8 cellular contexts compared by ENCODE assay signal in the genomic region with DNA sequence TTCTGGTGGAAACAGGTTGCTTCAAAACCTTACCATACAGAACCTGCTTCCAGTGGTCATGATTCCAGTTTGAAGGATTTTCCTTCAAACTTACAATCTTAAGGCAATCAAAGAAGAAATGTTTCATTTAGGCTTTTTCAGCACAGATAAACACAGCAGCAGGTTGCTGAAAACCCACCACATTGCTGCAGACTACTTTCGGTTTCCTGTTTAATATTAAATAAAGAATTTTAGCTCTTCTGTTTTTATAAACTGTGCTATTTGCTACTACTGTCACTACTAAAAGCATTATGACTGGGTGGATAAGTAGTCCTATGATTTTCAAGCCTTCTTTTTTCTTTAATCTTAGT. TPM values are rescaled to one million over a fixed set of nuclear protein-coding genes. Genes with fewer than 3 reads are reported as not detected.
DNase-seq lines count a peak whose midpoint lies in the region; ATAC-seq and TF ChIP-seq lines count a peak whose summit lies in the region.

No MANE protein-coding gene starts in this region.

- H3K9me3 ChIP-seq in Karpas-422 (ENCODE audit: low read length), result no peaks in the 10 kb centered on the region
- H3K9me3 ChIP-seq in esophagus squamous epithelium, result no peaks in the 10 kb centered on the region
- no peaks in the 10 kb centered on the region for H3K9me3 ChIP-seq in suprapubic skin

- no peak for TF ChIP-seq EP300 in suprapubic skin (IDR thresholded peaks at IDR 0.05)

- peaks cover 25% of the 10 kb centered on the region for H3K4me1 ChIP-seq in Karpas-422 (ENCODE audit: low read length)
- peaks cover 29 to 61% (median 37%) of the 10 kb centered on the region in 3 donors for H3K4me1 ChIP-seq in esophagus squamous epithelium
- H3K4me1 ChIP-seq in suprapubic skin, result peaks cover 51% of the 10 kb centered on the region

- no peak for TF ChIP-seq CTCF in esophagus squamous epithelium (IDR thresholded peaks at IDR 0.05)
- TF ChIP-seq CTCF in suprapubic skin (IDR thresholded peaks at IDR 0.05), result no peak

- H3K36me3 ChIP-seq in Karpas-422 (ENCODE audit: insufficient read depth, low read length), result no peaks in the 10 kb centered on the region
- H3K36me3 ChIP-seq in esophagus squamous epithelium, result no peaks in the 10 kb centered on the region
- no peaks in the 10 kb centered on the region for H3K36me3 ChIP-seq in suprapubic skin

- ATAC-seq in activated CD8-positive, alpha-beta memory T cell treated with anti-CD3 and anti-CD28 coated beads, Interleukin-2, amount 10 ng/mL, durations not matched to agents 7 days and 5 days, result peak; percentile 25

- peak overlapping the region; percentile 78 for H3K27ac ChIP-seq in Karpas-422 (ENCODE audit: low read length)
- peak overlapping the region; percentile 79 to 85 (median 84) for H3K27ac ChIP-seq in esophagus squamous epithelium
- peak overlapping the region; percentile 76 for H3K27ac ChIP-seq in suprapubic skin

- H4K20me1 ChIP-seq in Karpas-422 (ENCODE audit: insufficient read depth, low read depth, low read length), result no peaks in the 10 kb centered on the region

- H3K4me3 ChIP-seq in Karpas-422 (ENCODE audit: low read length), result peak overlapping the region; percentile 57
- peak overlapping the region; percentile 9 to 48 (median 31) for H3K4me3 ChIP-seq in esophagus squamous epithelium
- H3K4me3 ChIP-seq in suprapubic skin, result peak overlapping the region; percentile 31

- H3K27ac Mint-ChIP-seq in activated CD8-positive, alpha-beta memory T cell treated with anti-CD3 and anti-CD28 coated beads, Interleukin-2, amount 10 ng/mL, durations not matched to agents 7 days and 5 days, result peak overlapping the region; percentile 99

- H3K27me3 Mint-ChIP-seq in activated CD8-positive, alpha-beta memory T cell treated with anti-CD3 and anti-CD28 coated beads, Interleukin-2, amount 10 ng/mL, durations not matched to agents 7 days and 5 days, result no peaks in the 10 kb centered on the region

- no peaks in the 10 kb centered on the region for H3K9me3 Mint-ChIP-seq in activated CD8-positive, alpha-beta memory T cell treated with anti-CD3 and anti-CD28 coated beads, Interleukin-2, amount 10 ng/mL, durations not matched to agents 7 days and 5 days (ENCODE audit: low read depth)

- peaks cover 63% of the 10 kb centered on the region for H3K4me1 Mint-ChIP-seq in activated CD8-positive, alpha-beta memory T cell treated with anti-CD3 and anti-CD28 coated beads, Interleukin-2, amount 10 ng/mL, durations not matched to agents 7 days and 5 days

- H3K4me2 ChIP-seq in Karpas-422 (ENCODE audit: low read depth, low read length, poor library complexity, severe bottlenecking), result peak overlapping the region; percentile 77

- intact Hi-C loops in esophagus squamous epithelium (cut with DNase I), result loop anchor here (10.0 kb wide), 1 partner anchor 195 kb away; no protein-coding TSS in a partner anchor

- no peak for DNase-seq in activated CD8-positive, alpha-beta memory T cell treated with anti-CD3 and anti-CD28 coated beads, Interleukin-2, amount 10 ng/mL, durations not matched to agents 7 days and 5 days
- DNase-seq in activated CD8-positive, alpha-beta memory T cell treated with anti-CD3 and anti-CD28 coated beads, Interleukin-2, amount 50 U/mL, for 4 hours, result no peak
- DNase-seq in Karpas-422 (no peak), esophagus squamous epithelium (lab: John Stamatoyannopoulos, UW) (no peak), suprapubic skin (ENCODE audit: low spot score in 2 of 2) (no peak), cerebellar cortex (ENCODE audit: low spot score) (no peak), ACHN (no peak), NCI-H1436 treated with DMSO at 0.1 percent for 48 hours (lab: John Stamatoyannopoulos, UW) (no peak)

- 0 to 5% methylated on average over 1 of the region's 1 CpG for WGBS in esophagus squamous epithelium, 2 donors
- 31% methylated on average over 1 of the region's 1 CpG for whole genome bisulfite sequencing in suprapubic skin

- H3K9ac ChIP-seq in Karpas-422 (ENCODE audit: low read length), result peak overlapping the region; percentile 46

- in situ Hi-C loops in ACHN (cut with HindIII; ENCODE audit: low pct_ligation_motif_present, low pct_unique_long_range_greater_than_20kb, low sequenced_read_pairs), result no loop called here

- no peak for TF ChIP-seq POLR2A in esophagus squamous epithelium (IDR thresholded peaks at IDR 0.05)
- TF ChIP-seq POLR2A in suprapubic skin (IDR thresholded peaks at IDR 0.05), result no peak

- CTCF ChIA-PET in activated CD8-positive, alpha-beta memory T cell treated with anti-CD3 and anti-CD28 coated beads, Interleukin-2, amount 10 ng/mL, durations not matched to agents 7 days and 5 days (lab: Charles Lee), result interaction anchor here (0.8 to 2.9 kb wide), 9 partner anchors 11 to 189 kb away, joined by 3 to 17 read pairs (median 3); no protein-coding TSS in a partner anchor

- no peaks in the 10 kb centered on the region for H3K79me2 ChIP-seq in Karpas-422 (ENCODE audit: low read length)

- no peaks in the 10 kb centered on the region for H3K27me3 ChIP-seq in Karpas-422 (ENCODE audit: low read length)
- H3K27me3 ChIP-seq in esophagus squamous epithelium, result no peaks in the 10 kb centered on the region
- no peaks in the 10 kb centered on the region for H3K27me3 ChIP-seq in suprapubic skin

- no peaks in the 10 kb centered on the region for H3K9me2 ChIP-seq in Karpas-422 (replicated peaks; ENCODE audit: insufficient read depth, low read length)

- no peak overlapping the region for H2AFZ ChIP-seq in Karpas-422 (ENCODE audit: low read length)

- H3K4me3 Mint-ChIP-seq in activated CD8-positive, alpha-beta memory T cell treated with anti-CD3 and anti-CD28 coated beads, Interleukin-2, amount 10 ng/mL, durations not matched to agents 7 days and 5 days, result peak overlapping the region; percentile 76

- peaks cover 2% of the 10 kb centered on the region for H3K36me3 Mint-ChIP-seq in activated CD8-positive, alpha-beta memory T cell treated with anti-CD3 and anti-CD28 coated beads, Interleukin-2, amount 10 ng/mL, durations not matched to agents 7 days and 5 days

RNA-seq across cellular contexts. Expression of a gene that starts 13.2 kb away (rescaled TPM):
- total RNA-seq in activated CD8-positive, alpha-beta memory T cell treated with anti-CD3 and anti-CD28 coated beads, Interleukin-2, amount 10 ng/mL, durations not matched to agents 7 days and 5 days, result 100 to 1,000 TPM in 1 of 2 experiments, 10 to 100 TPM in 1; 85.6 to 103 TPM
- 8.9 and 13.8 TPM in 2 replicates for total RNA-seq in Karpas-422 (2014; rRNA removed; shearing (Covaris generic); ENCODE audit: low replicate concordance)
- 10 to 100 TPM; 27.4 to 91.4 (median 39.2) TPM for total RNA-seq in esophagus squamous epithelium
- 100 to 1,000 TPM; 117 to 272 (median 172) TPM for total RNA-seq in suprapubic skin
